17 cellular contexts compared by ENCODE assay signal in the genomic region with DNA sequence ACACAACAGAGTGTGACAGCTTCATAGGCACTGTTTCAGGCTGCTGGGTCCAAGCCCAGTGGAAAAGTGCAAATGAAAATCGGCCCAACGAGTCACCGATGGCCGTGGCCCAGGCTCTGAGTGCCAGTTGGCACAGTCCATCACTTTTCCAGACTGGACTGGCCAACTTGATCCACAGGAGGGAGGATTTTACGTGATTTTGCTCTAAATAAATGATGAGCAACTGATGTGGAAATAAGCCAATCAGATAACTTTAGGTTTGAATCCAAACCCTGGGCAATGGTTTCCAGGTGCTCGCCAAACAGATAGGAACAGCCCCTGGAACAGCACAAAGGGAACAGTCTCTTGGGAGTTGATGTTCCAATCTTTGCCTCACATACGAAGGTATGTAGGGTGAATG.
DNase-seq lines count a peak whose midpoint lies in the region; ATAC-seq and TF ChIP-seq lines count a peak whose summit lies in the region.
"Had no signal": no experiment of that assay in that cellular context is flagged by ENCODE, and none has a peak within 500 bp of the region (broad histone marks: within the 10 kb centered on the region; RNA-seq: fewer than 3 reads in every experiment).

No MANE protein-coding gene starts in this region.

- H3K36me3 ChIP-seq in heart left ventricle (no peaks in the 10 kb centered on the region), thoracic aorta (no peaks in the 10 kb centered on the region)
- H3K36me3 ChIP-seq: pancreas had no signal

- H3K9me3 ChIP-seq in heart left ventricle (no peaks in the 10 kb centered on the region), thoracic aorta (no peaks in the 10 kb centered on the region)
- H3K9me3 ChIP-seq: pancreas had no signal

- TF ChIP-seq CTCF in HFF-Myc (IDR thresholded peaks at IDR 0.05; ENCODE audit: low read depth, low read length, missing control alignments) (no peak), VCaP (conservative IDR thresholded peaks at IDR 0.05) (peak; percentile 21; the same call in 1 of the 2 replicates), heart left ventricle (IDR thresholded peaks at IDR 0.05) (no peak), thoracic aorta (IDR thresholded peaks at IDR 0.05) (peak; percentile 13)

- DNase-seq in HFF-Myc (ENCODE audit: extremely low read depth, low read depth) (peak; percentile 16), heart left ventricle (peak in 3 of 5 donors; percentile 24 to 48 (median 42)), thoracic aorta (ENCODE audit: low spot score) (peak; percentile 33), inferior parietal cortex (ENCODE audit: extremely low spot score) (no peak), activated T-cell treated with anti-CD3 and anti-CD28 coated beads for 4 hours (no peak), T-helper 1 cell (no peak)
- DNase-seq: activated naive CD4-positive, alpha-beta T cell treated with anti-CD3 and anti-CD28 coated beads for 36 hours; CD4-positive, CD25-positive, alpha-beta regulatory T cell; DMS79 treated with DMSO at 0.1 percent for 48 hours; glutamatergic neuron; H9; NCI-H1417; stimulated activated naive CD4-positive, alpha-beta T cell treated with Interleukin-2 at 50 U/mL for 16 hours; SW 1271 had no signal

- no peak for TF ChIP-seq POLR2A in heart left ventricle (IDR thresholded peaks at IDR 0.05)

- H3K27ac ChIP-seq in VCaP = peak overlapping the region; percentile 69
- no peak overlapping the region for H3K27ac ChIP-seq in heart left ventricle
- peak overlapping the region; percentile 31 to 77 for H3K27ac ChIP-seq in thoracic aorta
- H3K27ac ChIP-seq: pancreas had no signal

- intact Hi-C loops in heart left ventricle (cut with DNase I) = no loop called here

- peaks cover 0 to 3% (median 0%) of the 10 kb centered on the region in 9 donors for H3K27me3 ChIP-seq in heart left ventricle
- H3K27me3 ChIP-seq in thoracic aorta (replicated peaks; ENCODE audit: insufficient read depth) = no peaks in the 10 kb centered on the region
- H3K27me3 ChIP-seq: pancreas had no signal

- 48 to 69% (median 53%) methylated on average over 7 of the region's 7 CpGs for WGBS in heart left ventricle, 4 donors

- H3K4me3 ChIP-seq in HFF-Myc (replicated peaks; ENCODE audit: low read depth, low read length) (no peak overlapping the region), heart left ventricle (no peak overlapping the region), thoracic aorta (no peak overlapping the region)
- H3K4me3 ChIP-seq: pancreas had no signal

- H3K4me1 ChIP-seq in heart left ventricle (peaks cover 0 to 14% (median 4%) of the 10 kb centered on the region in 12 donors), thoracic aorta (ENCODE audit: control insufficient read depth in 1 of 2, low read depth in 2 of 2) (peaks cover 19 to 34% of the 10 kb centered on the region in 2 donors)
- H3K4me1 ChIP-seq: pancreas had no signal

- ATAC-seq in heart left ventricle = peak in 3 of 4 donors; percentile 47 to 76 (median 66)
- peak; percentile 79 for ATAC-seq in thoracic aorta (ENCODE audit: insufficient number of reproducible peaks, low FRiP score, low read depth)
- ATAC-seq in HG03196 (IDR thresholded peaks at IDR 0.05; ENCODE audit: unreplicated experiment) = no peak

Comparison
In these comparisons a context has a peak if more than half of its experiments do, and no peak if none do; other contexts are left out.
1. DNase-seq: peak in HFF-Myc (single experiment), heart left ventricle (3 of 5) and thoracic aorta (single experiment); none in inferior parietal cortex (single experiment), activated T-cell treated with anti-CD3 and anti-CD28 coated beads for 4 hours (single experiment) and T-helper 1 cell (0 of 5).
2. CTCF ChIP-seq: peak in VCaP (single experiment) and thoracic aorta (single experiment); none in HFF-Myc (single experiment) and heart left ventricle (0 of 12).
3. H3K27ac ChIP-seq: peak in VCaP (single experiment) and thoracic aorta (2 of 2); none in heart left ventricle (0 of 12).